In the genomic region with DNA sequence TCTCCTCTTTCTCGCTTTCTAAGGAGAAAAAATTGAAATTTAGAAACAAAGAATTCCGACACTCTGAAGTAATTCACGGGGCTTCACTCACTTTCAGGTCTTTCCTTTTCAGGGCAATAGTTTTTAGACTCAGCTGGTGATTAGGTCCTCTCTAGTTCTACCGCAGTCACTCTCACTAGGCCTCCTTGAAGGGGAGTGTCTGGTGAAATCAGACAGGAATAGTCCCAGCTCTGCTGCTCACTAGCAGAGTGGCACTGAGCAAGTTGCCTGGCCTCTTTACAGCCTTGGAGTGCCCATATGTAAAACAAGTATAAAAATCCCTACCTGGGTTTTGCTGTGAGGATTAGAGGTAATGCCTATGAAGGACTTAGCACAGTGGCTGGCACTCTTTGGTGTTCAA, we compare ENCODE assay signal across 27 cellular contexts.
"Had no signal": no experiment of that assay in that cellular context is flagged by ENCODE, and none has a peak within 500 bp of the region (broad histone marks: within the 10 kb centered on the region; RNA-seq: fewer than 3 reads in every experiment).

No MANE protein-coding gene starts in this region.

- H3K27me3 Mint-ChIP-seq: dendritic cell treated with granulocyte-macrophage colony-stimulating factor and Interleukin-4, amounts not matched to agents 40 ng/mL and 50 ng/mL, for 4 days; progenitor cell of endocrine pancreas had no signal

- H3K36me3 Mint-ChIP-seq: immature natural killer cell; natural killer cell; stimulated activated naive B cell treated with anti-CD40 and anti-IgM and Interleukin-4, amounts not matched to agents 10 μg/mL and 1 μg/mL and 100 μg/mL, for 72 hours had no signal

- H3K9me3 ChIP-seq: colonic mucosa, lower lobe of right lung, transverse colon, vagina had no signal

- H3K36me3 ChIP-seq: colonic mucosa, esophagus muscularis mucosa, heart right ventricle, lower lobe of right lung, right lobe of liver, transverse colon, vagina had no signal

- FAIRE-seq: endothelial cell of umbilical vein, small intestine had no signal

- H3K4me3 ChIP-seq: colonic mucosa, esophagus muscularis mucosa, gastroesophageal sphincter, heart right ventricle, lower lobe of right lung, right lobe of liver, suprapubic skin, transverse colon, vagina had no signal

- H3K27ac Mint-ChIP-seq: dendritic cell treated with granulocyte-macrophage colony-stimulating factor and Interleukin-4, amounts not matched to agents 40 ng/mL and 50 ng/mL, for 4 days; immature natural killer cell; natural killer cell; progenitor cell of endocrine pancreas; stimulated activated naive B cell treated with anti-CD40 and anti-IgM and Interleukin-4, amounts not matched to agents 10 μg/mL and 1 μg/mL and 100 μg/mL, for 72 hours; stimulated activated naive CD8-positive, alpha-beta T cell treated with anti-CD3 and anti-CD28 coated beads, Interleukin-15, Interleukin-2, amounts not matched to agents 100 ng/mL and 50 ng/mL, for 24 hours had no signal

- H3K27ac ChIP-seq: colonic mucosa, esophagus muscularis mucosa, foreskin keratinocyte, gastroesophageal sphincter, heart right ventricle, lower lobe of right lung, parathyroid adenoma, right lobe of liver, suprapubic skin, transverse colon, vagina had no signal

- DNase-seq: colonic mucosa; effector memory CD4-positive, alpha-beta T cell; foreskin keratinocyte; heart right ventricle; hippocampal formation; immature natural killer cell; islet precursor cell; kidney glomerular epithelial cell; left ventricle myocardium superior; lower lobe of right lung; natural killer cell; right lobe of liver; small intestine; stimulated activated CD4-positive, alpha-beta T cell treated with anti-CD3 and anti-CD28 coated beads, Interleukin-15, amount 100 ng/mL, for 24 hours; stimulated activated CD4-positive, alpha-beta T cell treated with anti-CD3 and anti-CD28 coated beads, Interleukin-2, amount 100 ng/mL, for 48 hours; stimulated activated naive B cell treated with anti-CD40 and anti-IgM and Interleukin-4, amounts not matched to agents 10 μg/mL and 1 μg/mL and 100 μg/mL, for 72 hours; transverse colon had no signal

- H3K27me3 ChIP-seq: colonic mucosa, esophagus muscularis mucosa, foreskin keratinocyte, gastroesophageal sphincter, heart right ventricle, right lobe of liver, suprapubic skin, transverse colon, vagina had no signal

- H3K4me1 Mint-ChIP-seq: immature natural killer cell; natural killer cell; stimulated activated naive B cell treated with anti-CD40 and anti-IgM and Interleukin-4, amounts not matched to agents 10 μg/mL and 1 μg/mL and 100 μg/mL, for 72 hours had no signal

- H3K9me3 Mint-ChIP-seq: stimulated activated naive CD8-positive, alpha-beta T cell treated with anti-CD3 and anti-CD28 coated beads, Interleukin-15, Interleukin-2, amounts not matched to agents 100 ng/mL and 50 ng/mL, for 24 hours had no signal

- H3K4me3 Mint-ChIP-seq: dendritic cell treated with granulocyte-macrophage colony-stimulating factor and Interleukin-4, amounts not matched to agents 40 ng/mL and 50 ng/mL, for 4 days; immature natural killer cell; natural killer cell; neural crest cell; stimulated activated naive B cell treated with anti-CD40 and anti-IgM and Interleukin-4, amounts not matched to agents 10 μg/mL and 1 μg/mL and 100 μg/mL, for 72 hours; stimulated activated naive CD8-positive, alpha-beta T cell treated with anti-CD3 and anti-CD28 coated beads, Interleukin-15, Interleukin-2, amounts not matched to agents 100 ng/mL and 50 ng/mL, for 24 hours had no signal

- H3K4me1 ChIP-seq: colonic mucosa, esophagus muscularis mucosa, foreskin keratinocyte, gastroesophageal sphincter, heart right ventricle, lower lobe of right lung, parathyroid adenoma, right lobe of liver, suprapubic skin, transverse colon, vagina had no signal

- ATAC-seq: foreskin keratinocyte; gastroesophageal sphincter; heart right ventricle; left ventricle myocardium superior; lower lobe of right lung; natural killer cell; right lobe of liver; stimulated activated naive B cell treated with anti-CD40 and anti-IgM and Interleukin-4, amounts not matched to agents 10 μg/mL and 1 μg/mL and 100 μg/mL, for 72 hours had no signal
